Comparison of ENCODE assay signal across 7 cellular contexts in the genomic region with DNA sequence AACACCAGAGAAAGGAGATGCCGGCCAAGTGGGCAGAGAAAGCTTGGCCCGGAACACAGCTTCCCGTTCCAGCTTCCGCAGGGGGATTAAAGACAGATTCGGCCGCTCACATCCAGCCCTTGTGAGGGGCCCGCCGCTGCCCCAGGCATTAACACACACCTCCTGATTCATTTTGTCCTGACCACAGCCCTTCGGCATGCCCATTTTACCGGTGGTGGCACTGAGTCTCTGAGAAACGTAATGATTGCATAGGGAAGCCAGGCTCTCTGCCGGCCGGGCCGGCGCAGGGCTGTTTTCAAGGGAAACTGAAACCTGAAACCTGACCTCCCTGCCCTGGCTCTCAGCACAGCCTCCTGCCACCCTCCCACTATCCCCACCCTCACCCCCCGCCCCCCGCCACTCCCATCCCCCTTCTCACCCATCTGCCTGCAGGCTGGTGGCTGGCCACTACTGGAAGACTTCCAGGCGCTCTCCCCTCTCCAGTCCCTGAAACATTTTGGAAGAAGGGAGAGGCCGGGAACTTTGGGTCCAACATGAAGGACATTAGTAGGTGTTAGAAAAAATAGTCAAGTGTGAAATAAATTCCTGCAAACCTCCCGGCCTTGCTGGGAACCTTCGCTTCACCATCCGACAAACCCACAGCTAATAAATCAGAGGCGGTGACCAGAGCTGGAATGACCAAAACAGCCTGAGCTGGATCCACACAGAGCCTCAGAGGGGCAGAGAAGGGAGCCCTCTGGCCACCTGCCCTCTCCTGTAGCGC.
DNase-seq lines count a peak whose midpoint lies in the region; ATAC-seq and TF ChIP-seq lines count a peak whose summit lies in the region.

No MANE protein-coding gene starts in this region.

- no peaks in the 10 kb centered on the region for H3K27me3 Mint-ChIP-seq in endodermal cell (ENCODE audit: insufficient read depth)
- H3K27me3 Mint-ChIP-seq in natural killer cell (ENCODE audit: low read depth in 2 of 2): no peaks in the 10 kb centered on the region
- H3K27me3 Mint-ChIP-seq in activated T-cell treated with anti-CD3 and anti-CD28 coated beads, Interleukin-2, amount 50 U/mL, for 72 hours (ENCODE audit: low read depth): no peaks in the 10 kb centered on the region

- no peaks in the 10 kb centered on the region for H3K9me2 ChIP-seq in GM23248 (ENCODE audit: insufficient read depth)

- no peaks in the 10 kb centered on the region for H3K36me3 ChIP-seq in GM23248 (ENCODE audit: low read depth)
- H3K36me3 ChIP-seq in endodermal cell (ENCODE audit: control insufficient read depth, insufficient read depth, low read length): no peaks in the 10 kb centered on the region

- no peaks in the 10 kb centered on the region for H3K36me3 Mint-ChIP-seq in endodermal cell (ENCODE audit: low read depth)
- no peaks in the 10 kb centered on the region for H3K36me3 Mint-ChIP-seq in natural killer cell
- H3K36me3 Mint-ChIP-seq in activated T-cell treated with anti-CD3 and anti-CD28 coated beads, Interleukin-2, amount 50 U/mL, for 72 hours (ENCODE audit: insufficient read depth in 2 of 2): no peaks in the 10 kb centered on the region

- H3K9ac ChIP-seq in GM23248 (peak overlapping the region; percentile 47; the same call in 1 of the 2 replicates), endodermal cell (ENCODE audit: extremely low read depth, low read length, poor library complexity, severe bottlenecking) (no peak overlapping the region)

- H3K4me2 ChIP-seq in GM23248 (ENCODE audit: unreplicated experiment): peak overlapping the region; percentile 70

- H3F3A ChIP-seq in GM23248 (ENCODE audit: insufficient read depth): no peaks in the 10 kb centered on the region

- H3K4me3 ChIP-seq in GM23248: peak overlapping the region; percentile 50
- no peak overlapping the region for H3K4me3 ChIP-seq in endodermal cell (ENCODE audit: low read length)

- intact Hi-C loops in natural killer cell (cut with micrococcal nuclease): no loop called here

- H3K27ac Mint-ChIP-seq in endodermal cell (no peak overlapping the region), natural killer cell (peak overlapping the region; percentile 43 to 77)
- no peak overlapping the region for H3K27ac Mint-ChIP-seq in activated T-cell treated with anti-CD3 and anti-CD28 coated beads, Interleukin-2, amount 50 U/mL, for 72 hours

- H2AFZ ChIP-seq in GM23248: peak overlapping the region; percentile 69

- H3K9me3 Mint-ChIP-seq in endodermal cell (no peaks in the 10 kb centered on the region), natural killer cell (no peaks in the 10 kb centered on the region)
- H3K9me3 Mint-ChIP-seq in activated T-cell treated with anti-CD3 and anti-CD28 coated beads, Interleukin-2, amount 50 U/mL, for 72 hours: no peaks in the 10 kb centered on the region

- 15 to 17% methylated on average over 23 to 24 of the region's 24 CpGs for WGBS in GM23248 (ENCODE audit: low coverage in 1 of 2, low lambda C conversion rate in 2 of 2, missing lambda C conversion rate in 2 of 2), 2 experiments
- WGBS in endodermal cell (ENCODE audit: insufficient coverage in 1 of 2, insufficient read length in 1 of 2), 2 experiments: 50 to 65% methylated on average over 13 to 22 of the region's 24 CpGs

- DNase-seq in GM23248 (peak; percentile 55), NOMO-1 (lab: John Stamatoyannopoulos, UW; ENCODE audit: unreplicated experiment in 2 of 2) (peak; percentile 61 to 89), endodermal cell (peak; percentile 91), natural killer cell (no peak), KG1 (lab: John Stamatoyannopoulos, UW) (no peak)
- no peak for DNase-seq in activated T-cell treated with anti-CD3 and anti-CD28 coated beads, Interleukin-2, amount 50 U/mL, for 72 hours

- in situ Hi-C loops in GM23248 (cut with MboI): no loop called here

- 0 out of 2 replicates have a peak overlapping the region, but pooled peaks have one; percentile 3 for H3K27ac ChIP-seq in GM23248
- H3K27ac ChIP-seq in endodermal cell (ENCODE audit: low read depth, low read length): no peak overlapping the region

- peaks cover 3% of the 10 kb centered on the region for H3K4me1 ChIP-seq in GM23248 (ENCODE audit: insufficient read depth)
- H3K4me1 ChIP-seq in endodermal cell (ENCODE audit: control insufficient read depth, insufficient read depth, low read length): no peaks in the 10 kb centered on the region

- H3K4me3 Mint-ChIP-seq in endodermal cell (peak overlapping the region; percentile 29), natural killer cell (peak overlapping the region; percentile 79)
- H3K4me3 Mint-ChIP-seq in activated T-cell treated with anti-CD3 and anti-CD28 coated beads, Interleukin-2, amount 50 U/mL, for 72 hours: no peak overlapping the region

- H3K27me3 ChIP-seq in GM23248 (replicated peaks; ENCODE audit: insufficient read depth) (0 out of 2 replicates have a peak, but pooled peaks cover 4% of the 10 kb centered on the region), endodermal cell (ENCODE audit: control insufficient read depth, insufficient read depth, low read length, poor library complexity, severe bottlenecking) (no peaks in the 10 kb centered on the region)

- no peaks in the 10 kb centered on the region for H3K9me3 ChIP-seq in GM23248 (ENCODE audit: low read depth)
- no peaks in the 10 kb centered on the region for H3K9me3 ChIP-seq in endodermal cell (ENCODE audit: control insufficient read depth, low read length)

- TF ChIP-seq CTCF in endodermal cell (conservative IDR thresholded peaks at IDR 0.05) (no peak), natural killer cell (IDR thresholded peaks at IDR 0.05) (no peak)

- ATAC-seq in natural killer cell (peak; percentile 48 to 86 (median 53)), GM18502 (IDR thresholded peaks at IDR 0.05; ENCODE audit: poor library complexity, unreplicated experiment) (no peak)
- no peak for ATAC-seq in activated T-cell treated with anti-CD3 and anti-CD28 coated beads, Interleukin-2, amount 50 U/mL, for 72 hours (replicated peaks in 1 of 2)

- H3K4me1 Mint-ChIP-seq in endodermal cell: peaks cover 16% of the 10 kb centered on the region
- peaks cover 6 to 15% of the 10 kb centered on the region in 2 donors for H3K4me1 Mint-ChIP-seq in natural killer cell
- H3K4me1 Mint-ChIP-seq in activated T-cell treated with anti-CD3 and anti-CD28 coated beads, Interleukin-2, amount 50 U/mL, for 72 hours (ENCODE audit: low read depth): no peaks in the 10 kb centered on the region

- H4K20me1 ChIP-seq in GM23248 (ENCODE audit: insufficient read depth): no peaks in the 10 kb centered on the region

- no peaks in the 10 kb centered on the region for H3K79me2 ChIP-seq in GM23248 (ENCODE audit: insufficient read depth)

Comparison
In these comparisons a context has a peak if more than half of its experiments do, and no peak if none do; other contexts are left out.
1. DNase-seq: peak in GM23248 (single experiment), NOMO-1 (2 of 2) and endodermal cell (single experiment); none in natural killer cell (single experiment), activated T-cell treated with anti-CD3 and anti-CD28 coated beads, Interleukin-2, amount 50 U/mL, for 72 hours (0 of 2) and KG1 (single experiment).
2. H3K27ac Mint-ChIP-seq: peak in natural killer cell (2 of 2); none in endodermal cell (single experiment) and activated T-cell treated with anti-CD3 and anti-CD28 coated beads, Interleukin-2, amount 50 U/mL, for 72 hours (single experiment).
3. H3K4me3 Mint-ChIP-seq: peak in endodermal cell (single experiment) and natural killer cell (single experiment); none in activated T-cell treated with anti-CD3 and anti-CD28 coated beads, Interleukin-2, amount 50 U/mL, for 72 hours (0 of 2).
4. ATAC-seq: peak in natural killer cell (3 of 3); none in activated T-cell treated with anti-CD3 and anti-CD28 coated beads, Interleukin-2, amount 50 U/mL, for 72 hours (0 of 2) and GM18502 (single experiment).